Comparison of ENCODE assay signal across 1 cellular context in the genomic region with DNA sequence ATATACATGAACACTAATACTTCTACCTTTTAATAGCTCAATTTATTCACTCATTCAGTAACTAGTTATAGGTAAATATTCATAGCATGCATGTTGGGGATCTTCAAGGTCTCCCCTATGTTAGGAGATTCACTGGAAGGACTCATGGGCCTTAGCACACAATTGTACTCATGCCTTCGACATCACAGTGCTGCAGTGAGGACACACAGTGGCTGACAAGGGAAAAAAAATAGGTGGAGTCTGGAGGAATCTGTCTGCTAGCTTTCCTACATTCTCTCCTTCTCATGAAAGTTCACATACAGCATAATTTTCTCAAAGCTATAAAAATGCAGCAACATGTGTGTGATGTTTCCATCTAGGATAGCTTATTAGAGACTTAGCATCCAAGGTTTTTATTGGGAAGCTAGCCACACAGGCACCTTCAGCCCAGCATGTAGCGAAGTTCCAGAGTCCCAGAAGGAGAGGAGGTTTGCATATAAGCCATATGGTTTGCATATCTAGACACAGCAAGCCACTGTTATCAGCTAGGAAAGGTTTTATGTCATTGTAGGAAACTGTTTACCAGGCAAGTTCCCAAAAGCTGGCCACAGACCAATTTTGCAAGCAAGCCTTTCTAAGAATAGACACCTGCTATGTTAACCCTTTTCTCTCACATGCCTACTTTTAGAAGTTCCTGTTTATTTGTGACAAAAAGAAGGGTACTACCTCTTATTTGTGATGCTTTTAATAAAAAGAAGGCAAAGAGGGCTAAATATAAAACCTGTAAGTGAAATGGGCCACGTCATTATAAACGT.
TF ChIP-seq lines count a peak whose summit lies in the region.

No MANE protein-coding gene starts in this region.

TF ChIP-seq in HCT116, 20 proteins besides CTCF, POLR2A, EP300 and RAD21 (continued from another document):
- no peak for TF ChIP-seq CBX3 (IDR thresholded peaks at IDR 0.05; ENCODE audit: low read depth)
- TF ChIP-seq SIN3A (IDR thresholded peaks at IDR 0.05; ENCODE audit: low read depth), result no peak
